8 cellular contexts compared by ENCODE assay signal in the genomic region with DNA sequence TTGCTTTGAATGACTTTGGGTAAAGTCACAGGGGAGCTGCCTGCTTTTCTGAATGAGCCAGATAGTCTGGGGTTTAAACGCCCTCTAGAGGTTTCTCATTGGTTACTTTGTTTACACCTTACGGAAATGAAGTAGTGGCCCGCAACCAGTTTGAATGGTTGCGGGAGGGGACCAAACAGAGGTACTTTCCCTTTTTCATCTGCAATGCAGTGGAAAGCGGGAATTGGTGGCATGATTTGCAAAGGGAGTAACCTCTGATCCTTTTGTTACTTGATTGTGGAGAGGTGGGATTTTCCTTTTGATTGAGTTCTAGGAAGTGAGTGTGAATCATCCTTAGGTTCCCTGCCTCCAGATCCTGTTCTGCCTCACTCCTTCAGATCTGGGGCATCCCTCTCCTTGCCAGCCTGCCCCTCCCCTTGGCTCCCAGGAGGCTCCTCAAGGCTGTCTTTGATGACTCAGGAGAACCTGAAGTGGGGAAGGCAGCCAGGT. TPM values are rescaled to one million over a fixed set of nuclear protein-coding genes. Genes with fewer than 3 reads are reported as not detected.
DNase-seq lines count a peak whose midpoint lies in the region; ATAC-seq and TF ChIP-seq lines count a peak whose summit lies in the region.

No MANE protein-coding gene starts in this region.

- peaks cover 40% of the 10 kb centered on the region for H3K4me1 Mint-ChIP-seq in GM23338

- 0 out of 3 replicates have a peak, but pooled peaks cover under 1% of the 10 kb centered on the region for H3K9me3 Mint-ChIP-seq in GM23338

- peak overlapping the region; percentile 85 for H3K27ac Mint-ChIP-seq in GM23338

- H3K4me3 Mint-ChIP-seq in GM23338 = peak overlapping the region; percentile 66

- no peaks in the 10 kb centered on the region for H3K79me2 ChIP-seq in GM23338 (replicated peaks; ENCODE audit: insufficient read depth)

- H3K27ac ChIP-seq in A673 (ENCODE audit: low read depth, low read length, poor library complexity, severe bottlenecking) (no peak overlapping the region), GM23338 (ENCODE audit: low read depth) (peak overlapping the region; percentile 6; the same call in 1 of the 2 replicates), WERI-Rb-1 (no peak overlapping the region)

- no peaks in the 10 kb centered on the region for H3K27me3 ChIP-seq in A673 (replicated peaks; ENCODE audit: insufficient read depth, low read depth, low read length, poor library complexity)
- H3K27me3 ChIP-seq in GM23338 (ENCODE audit: insufficient read depth) = no peaks in the 10 kb centered on the region
- peaks cover 3% of the 10 kb centered on the region for H3K27me3 ChIP-seq in WERI-Rb-1 (ENCODE audit: insufficient read depth, low read depth, severe bottlenecking)

- H3K4me2 ChIP-seq in GM23338 = peak overlapping the region; percentile 41

- H3K9me2 ChIP-seq in GM23338 (ENCODE audit: insufficient read depth) = no peaks in the 10 kb centered on the region; the same call in 1 of the 2 replicates

- H2AFZ ChIP-seq in GM23338 = peak overlapping the region; percentile 64; the same call in 1 of the 2 replicates

- CTCF ChIA-PET in A673 (lab: Charles Lee) = interaction anchor here (1.2 kb wide), 1 partner anchor 221 kb away, joined by 4 read pairs; no protein-coding TSS in a partner anchor

- POLR2A ChIA-PET in A673 (lab: Charles Lee; ENCODE audit: low non-redundant PET) = no interaction called here

- H3F3A ChIP-seq in GM23338 (replicated peaks; ENCODE audit: low read depth) = no peaks in the 10 kb centered on the region

- peak; percentile 65 for TF ChIP-seq CTCF in A673 (conservative IDR thresholded peaks at IDR 0.05; ENCODE audit: low read depth, low read length)
- peak; percentile 62 for TF ChIP-seq CTCF in GM23338 (conservative IDR thresholded peaks at IDR 0.05; ENCODE audit: low read depth in 2 of 2)
- TF ChIP-seq CTCF in LNCaP clone FGC (IDR thresholded peaks at IDR 0.05; ENCODE audit: control insufficient read depth, extremely low read depth, insufficient read depth) = peak; percentile 41
- TF ChIP-seq CTCF in WERI-Rb-1 (IDR thresholded peaks at IDR 0.05; ENCODE audit: low read depth, low read length) = no peak

- intact Hi-C loops in A673 (cut with micrococcal nuclease; ENCODE audit: unreplicated experiment) = no loop called here

- no peaks in the 10 kb centered on the region for H4K20me1 ChIP-seq in GM23338 (replicated peaks; ENCODE audit: insufficient read depth)

- H3K36me3 ChIP-seq in A673 (ENCODE audit: insufficient read depth, low read length, poor library complexity, severe bottlenecking) (no peaks in the 10 kb centered on the region), GM23338 (ENCODE audit: insufficient read depth) (no peaks in the 10 kb centered on the region), WERI-Rb-1 (no peaks in the 10 kb centered on the region)

- no peaks in the 10 kb centered on the region for H3K36me3 Mint-ChIP-seq in GM23338 (ENCODE audit: low read depth)

- H3K4me1 ChIP-seq in A673 (ENCODE audit: insufficient read depth, low read length, poor library complexity, severe bottlenecking) = peaks cover 3% of the 10 kb centered on the region
- H3K4me1 ChIP-seq in GM23338 (ENCODE audit: insufficient read depth) = peaks cover 34% of the 10 kb centered on the region

- peaks cover 5% of the 10 kb centered on the region for H3K27me3 Mint-ChIP-seq in GM23338 (ENCODE audit: insufficient read depth, low read depth, poor library complexity)

- H3K9me3 ChIP-seq in A673 (ENCODE audit: low read depth, low read length, poor library complexity, severe bottlenecking) = no peaks in the 10 kb centered on the region
- no peaks in the 10 kb centered on the region for H3K9me3 ChIP-seq in WERI-Rb-1 (ENCODE audit: severe bottlenecking)

- H3K4me3 ChIP-seq in A673 (ENCODE audit: low read depth, low read length, poor library complexity, severe bottlenecking) (no peak overlapping the region), GM23338 (peak overlapping the region; percentile 31; the same call in 1 of the 2 replicates), LNCaP clone FGC (ENCODE audit: low read depth, low read length) (no peak overlapping the region), WERI-Rb-1 (ENCODE audit: low read depth, low read length) (no peak overlapping the region)

- ATAC-seq in GM23338 = peak; percentile 66
- ATAC-seq in left lobe of liver = peak; percentile 48
- ATAC-seq in HG03108 (IDR thresholded peaks at IDR 0.05; ENCODE audit: unreplicated experiment) = no peak

- peak; percentile 64 for DNase-seq in A673 (ENCODE audit: low spot score)
- DNase-seq in EL = peak; percentile 64
- DNase-seq in GM23338 (ENCODE audit: low spot score) = peak; percentile 92
- no peak for DNase-seq in LNCaP clone FGC (ENCODE audit: low read depth)
- peak; percentile 64 for DNase-seq in amniotic epithelial cell (ENCODE audit: low read depth)
- no peak for DNase-seq in left lobe of liver (ENCODE audit: low spot score)
- no peak for DNase-seq in WERI-Rb-1

- no TSS peak for BruUV-seq in A673 (replicated peaks; lab: Mats Ljungman, UMichigan)

TF ChIP-seq in GM23338, 12 proteins besides CTCF, POLR2A, EP300 and RAD21 (continues in another document):
- no peak for TF ChIP-seq NANOG (IDR thresholded peaks at IDR 0.05; ENCODE audit: borderline replicate concordance)
- no peak for TF ChIP-seq ZNF462 (CRISPR knock-in tag; IDR thresholded peaks at IDR 0.05)
- TF ChIP-seq ZNF114 (CRISPR knock-in tag; IDR thresholded peaks at IDR 0.05) = no peak
- TF ChIP-seq EZH2phosphoT487 (IDR thresholded peaks at IDR 0.05; ENCODE audit: unreplicated experiment) = no peak

RNA-seq across cellular contexts. Expression of gene GLYATL1, which starts 15.9 kb away (rescaled TPM):
- 0.17 TPM in 1 of 2 replicates, not detected in the other for total RNA-seq in A673 (2021)
- total RNA-seq in GM23338 (2014; rRNA removed; shearing (Covaris generic)) = 12.6 and 20.5 TPM in 2 replicates
- polyA plus RNA-seq in GM23338 (2016; fragmentation: Nextera tagmentation; extraction: Ambion mirVana) = 6.9 and 7.9 TPM in 2 replicates
- total RNA-seq in left lobe of liver = 374 TPM

Comparison
In these comparisons a context has a peak if more than half of its experiments do, and no peak if none do; other contexts are left out.
1. DNase-seq: peak in A673 (single experiment), EL (single experiment), GM23338 (single experiment) and amniotic epithelial cell (single experiment); none in LNCaP clone FGC (single experiment), left lobe of liver (single experiment) and WERI-Rb-1 (single experiment).
2. RNA of gene GLYATL1, which starts 15.9 kb away (total RNA-seq): 374 TPM in left lobe of liver (single experiment); 12.6 to 20.5 TPM in GM23338 and 0.17 TPM in A673; every median in the first group is over 10 times any median in the second.